ENCODE assay signal across 14 cellular contexts in genomic region chr1:6083801-6084467, GRCh38. TPM values are rescaled to one million over a fixed set of nuclear protein-coding genes. Genes with fewer than 3 reads are reported as not detected.
A peak's percentile ranks its signal among the peaks of the same experiment; 100 is the strongest.
DNase-seq lines count a peak whose midpoint lies in the region; ATAC-seq and TF ChIP-seq lines count a peak whose summit lies in the region.
"Had no signal": no experiment of that assay in that cellular context is flagged by ENCODE, and none has a peak within 500 bp of the region (broad histone marks: within the 10 kb centered on the region; RNA-seq: fewer than 3 reads in every experiment).

No MANE protein-coding gene starts in this region.

- ATAC-seq in GM21619 (IDR thresholded peaks at IDR 0.05; ENCODE audit: unreplicated experiment) (no peak), T-helper 17 cell (no peak)

- DNase-seq in AG09319 (ENCODE audit: extremely low read depth, low read depth) (peak; percentile 15), nephron progenitor cell (no peak), GM19240 (ENCODE audit: insufficient read length, low spot score) (no peak), NCI-H2029 treated with DMSO at 0.1 percent for 48 hours (lab: John Stamatoyannopoulos, UW) (no peak), T-helper 17 cell (no peak)
- DNase-seq: activated CD4-positive, alpha-beta T cell treated with anti-CD3 and anti-CD28 coated beads for 1 hour; activated T-cell treated with anti-CD3 and anti-CD28 coated beads, Interleukin-2, amount 50 U/mL, for 48 hours; brain microvascular endothelial cell; stimulated activated CD4-positive, alpha-beta T cell treated with anti-CD3 and anti-CD28 coated beads, Interleukin-1b, Interleukin-23, amount 100 ng/mL, for 48 hours had no signal

- H3K27ac Mint-ChIP-seq in dendritic cell treated with granulocyte-macrophage colony-stimulating factor and Interleukin-4, amounts not matched to agents 40 ng/mL and 50 ng/mL, for 4 days: peak overlapping the region; percentile 35
- peak overlapping the region; percentile 61 for H3K27ac Mint-ChIP-seq in nephron progenitor cell
- H3K27ac Mint-ChIP-seq in T-helper 17 cell: no peak overlapping the region

- H3K27me3 ChIP-seq in HUES64 (ENCODE audit: insufficient read depth, low read length): no peaks in the 10 kb centered on the region

- intact Hi-C loops in dendritic cell treated with granulocyte-macrophage colony-stimulating factor and Interleukin-4, amounts not matched to agents 40 ng/mL and 50 ng/mL, for 4 days (cut with micrococcal nuclease): no loop called here

- TF ChIP-seq CTCF in AG09319 (IDR thresholded peaks at IDR 0.05; ENCODE audit: low read depth, low read length) (no peak), nephron progenitor cell (IDR thresholded peaks at IDR 0.05) (no peak)

- H3K4me1 ChIP-seq in HUES64 (ENCODE audit: insufficient read depth, low read length): 0 out of 2 replicates have a peak, but pooled peaks cover 6% of the 10 kb centered on the region
- H3K4me1 ChIP-seq: parathyroid adenoma had no signal

- peaks cover 100% of the 10 kb centered on the region for H3K36me3 Mint-ChIP-seq in dendritic cell treated with granulocyte-macrophage colony-stimulating factor and Interleukin-4, amounts not matched to agents 40 ng/mL and 50 ng/mL, for 4 days (ENCODE audit: low read depth)
- no peaks in the 10 kb centered on the region for H3K36me3 Mint-ChIP-seq in nephron progenitor cell (ENCODE audit: low read depth)
- H3K36me3 Mint-ChIP-seq in T-helper 17 cell (ENCODE audit: low read depth): no peaks in the 10 kb centered on the region

- peak overlapping the region; percentile 29; the same call in 1 of the 2 replicates for H3K27ac ChIP-seq in HUES64 (ENCODE audit: low read depth, low read length)
- H3K27ac ChIP-seq: brain microvascular endothelial cell, parathyroid adenoma had no signal

- H3K4me3 Mint-ChIP-seq in dendritic cell treated with granulocyte-macrophage colony-stimulating factor and Interleukin-4, amounts not matched to agents 40 ng/mL and 50 ng/mL, for 4 days: no peak overlapping the region
- H3K4me3 Mint-ChIP-seq in nephron progenitor cell: no peak overlapping the region
- H3K4me3 Mint-ChIP-seq in T-helper 17 cell: no peak overlapping the region

- no peak overlapping the region for H3K4me3 ChIP-seq in HUES64 (ENCODE audit: low read length)
- H3K4me3 ChIP-seq: lung had no signal

- no peaks in the 10 kb centered on the region for H3K27me3 Mint-ChIP-seq in dendritic cell treated with granulocyte-macrophage colony-stimulating factor and Interleukin-4, amounts not matched to agents 40 ng/mL and 50 ng/mL, for 4 days
- H3K27me3 Mint-ChIP-seq in nephron progenitor cell (ENCODE audit: low read depth, poor library complexity): peaks cover 6% of the 10 kb centered on the region
- H3K27me3 Mint-ChIP-seq in T-helper 17 cell: no peaks in the 10 kb centered on the region

- H3K36me3 ChIP-seq in HUES64 (ENCODE audit: insufficient read depth, low read length): no peaks in the 10 kb centered on the region
- H3K36me3 ChIP-seq: brain microvascular endothelial cell had no signal

- H3K9me3 Mint-ChIP-seq in dendritic cell treated with granulocyte-macrophage colony-stimulating factor and Interleukin-4, amounts not matched to agents 40 ng/mL and 50 ng/mL, for 4 days: no peaks in the 10 kb centered on the region
- no peaks in the 10 kb centered on the region for H3K9me3 Mint-ChIP-seq in nephron progenitor cell

- H3K9ac ChIP-seq in HUES64 (ENCODE audit: low read depth, low read length): no peak overlapping the region
- H3K9ac ChIP-seq: parathyroid adenoma had no signal

- H3K9me3 ChIP-seq in HUES64 (ENCODE audit: insufficient read depth, low read depth, low read length): no peaks in the 10 kb centered on the region
- H3K9me3 ChIP-seq in T-helper 17 cell (ENCODE audit: control insufficient read depth, low read length, poor library complexity, severe bottlenecking): no peaks in the 10 kb centered on the region

- 78% methylated on average over 12 of the region's 12 CpGs for WGBS in HUES64

- no peaks in the 10 kb centered on the region for H3K4me1 Mint-ChIP-seq in dendritic cell treated with granulocyte-macrophage colony-stimulating factor and Interleukin-4, amounts not matched to agents 40 ng/mL and 50 ng/mL, for 4 days (ENCODE audit: low read depth)
- H3K4me1 Mint-ChIP-seq in nephron progenitor cell (peaks cover 52% of the 10 kb centered on the region), T-helper 17 cell (no peaks in the 10 kb centered on the region)

RNA-seq across cellular contexts. Expression of gene KCNAB2, which starts 38.2 kb away (rescaled TPM):
- 3.6 TPM for polyA plus RNA-seq in HUES64 (2013, experiment 1 of 2)
- polyA plus RNA-seq in HUES64 (2013, experiment 2 of 2): 3.7 TPM
- 100 to 1,000 TPM; 203 to 207 TPM for total RNA-seq in T-helper 17 cell
